In the genomic region with DNA sequence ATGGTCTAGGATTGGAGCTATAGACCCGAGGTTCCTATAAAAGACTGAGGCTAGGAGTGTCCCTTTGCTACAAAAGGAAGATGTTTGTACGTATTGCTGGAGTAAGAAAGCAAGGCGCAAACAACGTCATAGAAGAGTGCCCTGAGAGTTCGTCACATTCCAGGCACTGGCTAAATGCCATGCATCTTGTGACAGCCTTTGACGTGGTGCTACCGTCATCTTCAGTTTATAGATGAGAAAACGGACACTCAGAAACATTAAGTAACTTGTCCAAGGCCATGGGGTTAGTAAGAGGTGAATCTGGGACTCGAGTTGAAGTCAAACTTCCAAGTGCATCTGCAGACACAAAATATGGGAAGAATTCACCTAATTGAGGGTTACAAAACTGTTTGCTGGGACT, we compare ENCODE assay signal across 12 cellular contexts.
"Had no signal": no experiment of that assay in that cellular context is flagged by ENCODE, and none has a peak within 500 bp of the region (broad histone marks: within the 10 kb centered on the region; RNA-seq: fewer than 3 reads in every experiment).

No MANE protein-coding gene starts in this region.

- H3K27me3 ChIP-seq: pancreas had no signal

- H3K4me3 ChIP-seq: pancreas had no signal

- H3K27ac Mint-ChIP-seq: activated CD8-positive, alpha-beta T cell treated with anti-CD3 and anti-CD28 coated beads, Interleukin-2, amount 10 ng/mL, durations not matched to agents 7 days and 5 days; effector memory CD8-positive, alpha-beta T cell; T-helper 1 cell treated with Interleukin-12 subunit alpha and Interleukin-12 subunit beta and Interleukin-4 antibody, amounts not matched to agents 30 μg/mL and 1 μg/mL, for 36 hours; WTC11 had no signal

- H3K9me3 ChIP-seq: pancreas had no signal

- H3K27ac ChIP-seq: pancreas had no signal

- FAIRE-seq: pancreas had no signal

- H3K36me3 Mint-ChIP-seq: WTC11 had no signal

- H3K4me3 Mint-ChIP-seq: activated CD8-positive, alpha-beta T cell treated with anti-CD3 and anti-CD28 coated beads, Interleukin-2, amount 10 ng/mL, durations not matched to agents 7 days and 5 days; central memory CD8-positive, alpha-beta T cell; effector memory CD8-positive, alpha-beta T cell; T-helper 1 cell treated with Interleukin-12 subunit alpha and Interleukin-12 subunit beta and Interleukin-4 antibody, amounts not matched to agents 30 μg/mL and 1 μg/mL, for 36 hours; WTC11 had no signal

- ATAC-seq: activated CD8-positive, alpha-beta T cell treated with anti-CD3 and anti-CD28 coated beads, Interleukin-2, amount 10 ng/mL, durations not matched to agents 7 days and 5 days; effector memory CD8-positive, alpha-beta T cell; pancreas; stimulated activated naive CD8-positive, alpha-beta T cell treated with anti-CD3 and anti-CD28 coated beads, Interleukin-15, Interleukin-2, amounts not matched to agents 100 U/mL and 50 U/mL, for 24 hours; WTC11 had no signal

- H3K9me3 Mint-ChIP-seq: central memory CD8-positive, alpha-beta T cell; effector memory CD8-positive, alpha-beta T cell; T-helper 1 cell treated with Interleukin-12 subunit alpha and Interleukin-12 subunit beta and Interleukin-4 antibody, amounts not matched to agents 30 μg/mL and 1 μg/mL, for 36 hours; WTC11 had no signal

- DNase-seq: activated CD4-positive, alpha-beta T cell treated with anti-CD3 and anti-CD28 coated beads for 48 hours; activated CD8-positive, alpha-beta T cell treated with anti-CD3 and anti-CD28 coated beads, Interleukin-2, amount 10 ng/mL, durations not matched to agents 7 days and 5 days; activated naive CD4-positive, alpha-beta T cell treated with Interleukin-2 at 50 U/mL for 16 hours; effector memory CD8-positive, alpha-beta T cell; hippocampal formation; pancreas; stimulated activated CD4-positive, alpha-beta T cell treated with anti-CD3 and anti-CD28 coated beads, Interleukin-4, amount 100 ng/mL, for 1 hour; stimulated activated CD8-positive, alpha-beta memory T cell treated with anti-CD3 and anti-CD28 coated beads, Interleukin-4, amount 100 ng/mL, for 48 hours; stimulated activated naive CD8-positive, alpha-beta T cell treated with anti-CD3 and anti-CD28 coated beads, Interleukin-15, Interleukin-2, amounts not matched to agents 100 U/mL and 50 U/mL, for 24 hours had no signal

- H3K36me3 ChIP-seq: pancreas had no signal
